In genomic region chr20:50269111-50270033, GRCh38 we compare ENCODE assay signal across 15 cellular contexts.
"Had no signal": no experiment of that assay in that cellular context is flagged by ENCODE, and none has a peak within 500 bp of the region (broad histone marks: within the 10 kb centered on the region; RNA-seq: fewer than 3 reads in every experiment).

No MANE protein-coding gene starts in this region.

- H3K4me3 ChIP-seq: ascending aorta, gastrocnemius medialis, left ventricle myocardium inferior, uterus had no signal

- H3K27me3 ChIP-seq: ascending aorta, gastrocnemius medialis, heart right ventricle, uterus had no signal

- H3K9me3 ChIP-seq: ascending aorta, gastrocnemius medialis, heart right ventricle, left ventricle myocardium inferior, spleen, uterus had no signal

- DNase-seq: activated CD4-positive, alpha-beta memory T cell treated with anti-CD3 and anti-CD28 coated beads, Interleukin-2, amount 10 ng/mL, durations not matched to agents 7 days and 5 days; activated gamma-delta T cell treated with Interleukin-2 at 50 U/mL for 16 hours; activated naive CD8-positive, alpha-beta T cell treated with anti-CD3 and anti-CD28 coated beads, Interleukin-2, amount 10 ng/mL, durations not matched to agents 7 days and 5 days; activated T-cell treated with anti-CD3 and anti-CD28 coated beads, Interleukin-2, amount 50 U/mL, for 48 hours; gastrocnemius medialis; heart right ventricle; left ventricle myocardium inferior; spleen; stimulated activated CD4-positive, alpha-beta T cell treated with anti-CD3 and anti-CD28 coated beads, Interleukin-1b, Interleukin-23, amount 100 ng/mL, for 48 hours; stimulated activated naive B cell treated with anti-CD40 and anti-IgM and Interleukin-4, amounts not matched to agents 10 μg/mL and 1 μg/mL and 100 μg/mL, for 72 hours; T-helper 9 cell; uterus had no signal

- H3K36me3 ChIP-seq: ascending aorta, gastrocnemius medialis, heart right ventricle, left ventricle myocardium inferior, spleen, uterus had no signal

- H3K27ac ChIP-seq: ascending aorta, gastrocnemius medialis, left ventricle myocardium inferior, uterus, VCaP had no signal

- ATAC-seq: gastrocnemius medialis; heart right ventricle; right cardiac atrium; stimulated activated naive B cell treated with anti-CD40 and anti-IgM and Interleukin-4, amounts not matched to agents 10 μg/mL and 1 μg/mL and 100 μg/mL, for 72 hours had no signal
